ENCODE assay signal across 7 cellular contexts in genomic region chr2:128319457-128319772, GRCh38. TPM values are rescaled to one million over a fixed set of nuclear protein-coding genes. Genes with fewer than 3 reads are reported as not detected.
DNase-seq lines count a peak whose midpoint lies in the region; ATAC-seq, FAIRE-seq and TF ChIP-seq lines count a peak whose summit lies in the region.

No MANE protein-coding gene starts in this region.

- no peaks in the 10 kb centered on the region for H3K9me3 Mint-ChIP-seq in IgD-negative memory B cell
- H3K9me3 Mint-ChIP-seq in activated naive CD8-positive, alpha-beta T cell treated with anti-CD3 and anti-CD28 coated beads, Interleukin-2, amount 10 ng/mL, durations not matched to agents 7 days and 5 days = no peaks in the 10 kb centered on the region
- no peaks in the 10 kb centered on the region for H3K9me3 Mint-ChIP-seq in stimulated activated naive CD8-positive, alpha-beta T cell treated with anti-CD3 and anti-CD28 coated beads, Interleukin-15, amount 100 ng/mL, for 72 hours

- peak overlapping the region; percentile 71 for H3K4me2 ChIP-seq in keratinocyte (ENCODE audit: control insufficient read depth, extremely low read depth, insufficient read depth, low read depth, low read length)

- no peak for FAIRE-seq in keratinocyte (lab: Jason Lieb, UNC)

- no peak for DNase-seq in activated naive CD8-positive, alpha-beta T cell treated with anti-CD3 and anti-CD28 coated beads, Interleukin-2, amount 10 ng/mL, durations not matched to agents 7 days and 5 days
- no peak for DNase-seq in keratinocyte (ENCODE audit: low read depth, low spot score)
- DNase-seq in stimulated activated naive CD8-positive, alpha-beta T cell treated with anti-CD3 and anti-CD28 coated beads, Interleukin-15, amount 100 ng/mL, for 72 hours = no peak
- DNase-seq in iPS-NIHi11 (ENCODE audit: low spot score) = no peak
- DNase-seq in NCI-H2029 treated with DMSO at 0.1 percent for 48 hours (lab: John Stamatoyannopoulos, UW) = no peak
- DNase-seq in foreskin keratinocyte = no peak

- H4K20me1 ChIP-seq in keratinocyte (ENCODE audit: control insufficient read depth, extremely low read depth, insufficient read depth, low read length) = peaks cover 29% of the 10 kb centered on the region

- H3K27ac ChIP-seq in keratinocyte (ENCODE audit: control insufficient read depth, insufficient read depth, low read length) = no peak overlapping the region
- no peak overlapping the region for H3K27ac ChIP-seq in foreskin keratinocyte

- ATAC-seq in activated naive CD8-positive, alpha-beta T cell treated with anti-CD3 and anti-CD28 coated beads, Interleukin-2, amount 10 ng/mL, durations not matched to agents 7 days and 5 days (ENCODE audit: low read depth) = no peak
- ATAC-seq in stimulated activated naive CD8-positive, alpha-beta T cell treated with anti-CD3 and anti-CD28 coated beads, Interleukin-15, amount 100 ng/mL, for 72 hours = no peak
- no peak for ATAC-seq in foreskin keratinocyte

- peaks cover 0 to 8% of the 10 kb centered on the region in 2 experiments for H3K36me3 ChIP-seq in keratinocyte (ENCODE audit: control insufficient read depth in 2 of 2, extremely low read depth in 1 of 2, insufficient read depth in 2 of 2, low read length in 2 of 2)

- peaks cover 14% of the 10 kb centered on the region for H3K4me1 ChIP-seq in keratinocyte (ENCODE audit: control insufficient read depth, extremely low read depth, insufficient read depth, low read length)
- H3K4me1 ChIP-seq in foreskin keratinocyte = peaks cover 6% of the 10 kb centered on the region

- H3K9ac ChIP-seq in keratinocyte (ENCODE audit: control insufficient read depth, extremely low read depth, insufficient read depth, low read length) = peak overlapping the region; percentile 60

- TF ChIP-seq CTCF in keratinocyte (optimal IDR thresholded peaks at IDR 0.05 in 1 of 3, IDR thresholded peaks at IDR 0.05 in 1 of 3, conservative IDR thresholded peaks at IDR 0.05 in 1 of 3; ENCODE audit: extremely low read depth in 1 of 3, insufficient read depth in 2 of 3, low read length in 3 of 3) (no peak), foreskin keratinocyte (conservative IDR thresholded peaks at IDR 0.05) (no peak)

- H3K9me3 ChIP-seq in keratinocyte (ENCODE audit: control insufficient read depth, low read depth, low read length) = no peaks in the 10 kb centered on the region

- H3K4me3 ChIP-seq in keratinocyte (ENCODE audit: control insufficient read depth in 2 of 3, extremely low read depth in 1 of 3, insufficient read depth in 2 of 3, low read depth in 1 of 3, low read length in 3 of 3) = peak overlapping the region; percentile 42 to 69 (median 64)

- H3K27me3 Mint-ChIP-seq in IgD-negative memory B cell = no peaks in the 10 kb centered on the region
- peaks cover 11% of the 10 kb centered on the region for H3K27me3 Mint-ChIP-seq in activated naive CD8-positive, alpha-beta T cell treated with anti-CD3 and anti-CD28 coated beads, Interleukin-2, amount 10 ng/mL, durations not matched to agents 7 days and 5 days
- H3K27me3 Mint-ChIP-seq in stimulated activated naive CD8-positive, alpha-beta T cell treated with anti-CD3 and anti-CD28 coated beads, Interleukin-15, amount 100 ng/mL, for 72 hours = peaks cover 16% of the 10 kb centered on the region

- dilution Hi-C loops in keratinocyte (cut with MboI; ENCODE audit: extremely low pct_ligation_motif_present, low sequenced_read_pairs) = no loop called here

- no peaks in the 10 kb centered on the region for H3K9me1 ChIP-seq in keratinocyte (ENCODE audit: control insufficient read depth, extremely low read depth, insufficient read depth, low read length)

- H3K27ac Mint-ChIP-seq in IgD-negative memory B cell = peak overlapping the region in 1 of 3 donors; percentile 28
- no peak overlapping the region for H3K27ac Mint-ChIP-seq in activated naive CD8-positive, alpha-beta T cell treated with anti-CD3 and anti-CD28 coated beads, Interleukin-2, amount 10 ng/mL, durations not matched to agents 7 days and 5 days
- H3K27ac Mint-ChIP-seq in stimulated activated naive CD8-positive, alpha-beta T cell treated with anti-CD3 and anti-CD28 coated beads, Interleukin-15, amount 100 ng/mL, for 72 hours = no peak overlapping the region

- H3K4me1 Mint-ChIP-seq in IgD-negative memory B cell = peaks cover 13 to 24% (median 16%) of the 10 kb centered on the region in 3 donors
- H3K4me1 Mint-ChIP-seq in activated naive CD8-positive, alpha-beta T cell treated with anti-CD3 and anti-CD28 coated beads, Interleukin-2, amount 10 ng/mL, durations not matched to agents 7 days and 5 days = peaks cover 23% of the 10 kb centered on the region
- peaks cover 45% of the 10 kb centered on the region for H3K4me1 Mint-ChIP-seq in stimulated activated naive CD8-positive, alpha-beta T cell treated with anti-CD3 and anti-CD28 coated beads, Interleukin-15, amount 100 ng/mL, for 72 hours

- POLR2A ChIA-PET in activated naive CD8-positive, alpha-beta T cell treated with anti-CD3 and anti-CD28 coated beads, Interleukin-2, amount 10 ng/mL, durations not matched to agents 7 days and 5 days (lab: Charles Lee) = no interaction called here

- peak overlapping the region; percentile 82 for H2AFZ ChIP-seq in keratinocyte (ENCODE audit: control insufficient read depth, low read length)

- peak overlapping the region; percentile 73 to 80 (median 78) for H3K4me3 Mint-ChIP-seq in IgD-negative memory B cell
- H3K4me3 Mint-ChIP-seq in activated naive CD8-positive, alpha-beta T cell treated with anti-CD3 and anti-CD28 coated beads, Interleukin-2, amount 10 ng/mL, durations not matched to agents 7 days and 5 days = peak overlapping the region; percentile 51
- H3K4me3 Mint-ChIP-seq in stimulated activated naive CD8-positive, alpha-beta T cell treated with anti-CD3 and anti-CD28 coated beads, Interleukin-15, amount 100 ng/mL, for 72 hours = peak overlapping the region; percentile 63 to 73

- no peaks in the 10 kb centered on the region for H3K36me3 Mint-ChIP-seq in IgD-negative memory B cell
- no peaks in the 10 kb centered on the region for H3K36me3 Mint-ChIP-seq in activated naive CD8-positive, alpha-beta T cell treated with anti-CD3 and anti-CD28 coated beads, Interleukin-2, amount 10 ng/mL, durations not matched to agents 7 days and 5 days

- H3K79me2 ChIP-seq in keratinocyte (ENCODE audit: control insufficient read depth, insufficient read depth, low read length) = peaks cover 34% of the 10 kb centered on the region

- H3K27me3 ChIP-seq in keratinocyte (ENCODE audit: control insufficient read depth, extremely low read depth, insufficient read depth, low read length) (no peaks in the 10 kb centered on the region), foreskin keratinocyte (no peaks in the 10 kb centered on the region)

RNA-seq across cellular contexts. Expression of gene HS6ST1, which starts 0.7 kb away (rescaled TPM):
- polyA plus RNA-seq in IgD-negative memory B cell (4.3 TPM), keratinocyte (6.3 to 10.1 TPM (median 9.2 TPM) in 3 replicates), foreskin keratinocyte (15.8 and 17.9 TPM in 2 replicates)
- 10 to 100 TPM; 10.1 to 11.4 TPM for total RNA-seq in activated naive CD8-positive, alpha-beta T cell treated with anti-CD3 and anti-CD28 coated beads, Interleukin-2, amount 10 ng/mL, durations not matched to agents 7 days and 5 days
- polyA plus RNA-seq in keratinocyte (2011; ENCODE audit: low read depth) = 6.5 TPM
- 4.5 and 10.8 TPM in 2 replicates for polyA plus RNA-seq in keratinocyte (2011; cell fraction: cytosol; rRNA removed)
- polyA plus RNA-seq in keratinocyte (2011; cell fraction: nucleus; rRNA removed) = 11.0 and 15.0 TPM in 2 replicates
- 11.0 and 20.8 TPM in 2 replicates for polyA plus RNA-seq in keratinocyte (2012; ENCODE audit: low replicate concordance)
- 10.4 to 23.9 TPM (median 14.1 TPM) in 3 replicates for polyA minus RNA-seq in keratinocyte
- 30.3 TPM for polyA minus RNA-seq in keratinocyte (2011; cell fraction: cytosol; rRNA and poly(A)+ RNA removed)
- polyA minus RNA-seq in keratinocyte (2011; cell fraction: nucleus; rRNA and poly(A)+ RNA removed) = 17.5 and 18.5 TPM in 2 replicates
- 26.6 and 31.3 TPM in 2 replicates for total RNA-seq in foreskin keratinocyte
